In genomic region chr20:62386383-62387218, GRCh38 we compare ENCODE assay signal across 1 cellular context.
A peak's percentile ranks its signal among the peaks of the same experiment; 100 is the strongest.
TF ChIP-seq lines count a peak whose summit lies in the region.

RPS21 (plus strand) TSS chr20:62387103; CDS start chr20:62387339, 236 bp downstream.

TF ChIP-seq in HepG2, 621 proteins besides CTCF, POLR2A, EP300 and RAD21 (continued from another document and continues in another):
- TF ChIP-seq, protein P1, sequence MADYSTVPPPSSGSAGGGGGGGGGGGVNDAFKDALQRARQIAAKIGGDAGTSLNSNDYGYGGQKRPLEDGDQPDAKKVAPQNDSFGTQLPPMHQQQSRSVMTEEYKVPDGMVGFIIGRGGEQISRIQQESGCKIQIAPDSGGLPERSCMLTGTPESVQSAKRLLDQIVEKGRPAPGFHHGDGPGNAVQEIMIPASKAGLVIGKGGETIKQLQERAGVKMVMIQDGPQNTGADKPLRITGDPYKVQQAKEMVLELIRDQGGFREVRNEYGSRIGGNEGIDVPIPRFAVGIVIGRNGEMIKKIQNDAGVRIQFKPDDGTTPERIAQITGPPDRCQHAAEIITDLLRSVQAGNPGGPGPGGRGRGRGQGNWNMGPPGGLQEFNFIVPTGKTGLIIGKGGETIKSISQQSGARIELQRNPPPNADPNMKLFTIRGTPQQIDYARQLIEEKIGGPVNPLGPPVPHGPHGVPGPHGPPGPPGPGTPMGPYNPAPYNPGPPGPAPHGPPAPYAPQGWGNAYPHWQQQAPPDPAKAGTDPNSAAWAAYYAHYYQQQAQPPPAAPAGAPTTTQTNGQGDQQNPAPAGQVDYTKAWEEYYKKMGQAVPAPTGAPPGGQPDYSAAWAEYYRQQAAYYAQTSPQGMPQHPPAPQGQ (CRISPR knock-in tag; IDR thresholded peaks at IDR 0.05; ENCODE audit: borderline replicate concordance): 0 out of 2 replicates have a peak, but pooled peaks have one; percentile 61
- TF ChIP-seq, protein P2, sequence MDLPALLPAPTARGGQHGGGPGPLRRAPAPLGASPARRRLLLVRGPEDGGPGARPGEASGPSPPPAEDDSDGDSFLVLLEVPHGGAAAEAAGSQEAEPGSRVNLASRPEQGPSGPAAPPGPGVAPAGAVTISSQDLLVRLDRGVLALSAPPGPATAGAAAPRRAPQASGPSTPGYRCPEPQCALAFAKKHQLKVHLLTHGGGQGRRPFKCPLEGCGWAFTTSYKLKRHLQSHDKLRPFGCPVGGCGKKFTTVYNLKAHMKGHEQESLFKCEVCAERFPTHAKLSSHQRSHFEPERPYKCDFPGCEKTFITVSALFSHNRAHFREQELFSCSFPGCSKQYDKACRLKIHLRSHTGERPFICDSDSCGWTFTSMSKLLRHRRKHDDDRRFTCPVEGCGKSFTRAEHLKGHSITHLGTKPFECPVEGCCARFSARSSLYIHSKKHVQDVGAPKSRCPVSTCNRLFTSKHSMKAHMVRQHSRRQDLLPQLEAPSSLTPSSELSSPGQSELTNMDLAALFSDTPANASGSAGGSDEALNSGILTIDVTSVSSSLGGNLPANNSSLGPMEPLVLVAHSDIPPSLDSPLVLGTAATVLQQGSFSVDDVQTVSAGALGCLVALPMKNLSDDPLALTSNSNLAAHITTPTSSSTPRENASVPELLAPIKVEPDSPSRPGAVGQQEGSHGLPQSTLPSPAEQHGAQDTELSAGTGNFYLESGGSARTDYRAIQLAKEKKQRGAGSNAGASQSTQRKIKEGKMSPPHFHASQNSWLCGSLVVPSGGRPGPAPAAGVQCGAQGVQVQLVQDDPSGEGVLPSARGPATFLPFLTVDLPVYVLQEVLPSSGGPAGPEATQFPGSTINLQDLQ (CRISPR knock-in tag; IDR thresholded peaks at IDR 0.05): 0 out of 2 replicates have a peak, but pooled peaks have one; percentile 66
- no peak for TF ChIP-seq FIP1L1 (IDR thresholded peaks at IDR 0.05; ENCODE audit: borderline replicate concordance, insufficient read depth, low read depth, low read length)
- TF ChIP-seq MAFG (CRISPR knock-in tag; IDR thresholded peaks at IDR 0.05): peak; percentile 70
- TF ChIP-seq HOXD1 (CRISPR knock-in tag; IDR thresholded peaks at IDR 0.05): no peak
- no peak; the same call in 1 of the 2 replicates for TF ChIP-seq NR3C1 (CRISPR knock-in tag; IDR thresholded peaks at IDR 0.05)
- TF ChIP-seq NCOR1 (IDR thresholded peaks at IDR 0.05; ENCODE audit: borderline replicate concordance, low read length): no peak
- peak; percentile 84; the same call in 1 of the 2 replicates for TF ChIP-seq ZNF709 (CRISPR knock-in tag; IDR thresholded peaks at IDR 0.05)
- TF ChIP-seq ZNF784 (CRISPR knock-in tag; IDR thresholded peaks at IDR 0.05; ENCODE audit: borderline replicate concordance): no peak; the same call in 1 of the 2 replicates
- 0 out of 2 replicates have a peak, but pooled peaks have one; percentile 59 for TF ChIP-seq ZNF451 (CRISPR knock-in tag; IDR thresholded peaks at IDR 0.05)
- TF ChIP-seq REPIN1 (CRISPR knock-in tag; IDR thresholded peaks at IDR 0.05; ENCODE audit: borderline replicate concordance, low read depth): peak; percentile 65; the same call in 1 of the 2 replicates
- TF ChIP-seq ZNF136 (CRISPR knock-in tag; IDR thresholded peaks at IDR 0.05; ENCODE audit: low read depth): no peak
- no peak for TF ChIP-seq IKZF1 (IDR thresholded peaks at IDR 0.05)
- TF ChIP-seq ZFP90 (CRISPR knock-in tag; IDR thresholded peaks at IDR 0.05; ENCODE audit: borderline replicate concordance): peak; percentile 95
- TF ChIP-seq ETV5 (CRISPR knock-in tag; IDR thresholded peaks at IDR 0.05; ENCODE audit: borderline replicate concordance): peak; percentile 91
- no peak for TF ChIP-seq CCAR2 (optimal IDR thresholded peaks at IDR 0.05; ENCODE audit: low read depth, low read length)
- TF ChIP-seq MYPOP (CRISPR knock-in tag; IDR thresholded peaks at IDR 0.05): peak; percentile 71; the same call in 1 of the 2 replicates
- TF ChIP-seq ZNF569 (CRISPR knock-in tag; IDR thresholded peaks at IDR 0.05; ENCODE audit: borderline replicate concordance): no peak
- TF ChIP-seq, protein P3, sequence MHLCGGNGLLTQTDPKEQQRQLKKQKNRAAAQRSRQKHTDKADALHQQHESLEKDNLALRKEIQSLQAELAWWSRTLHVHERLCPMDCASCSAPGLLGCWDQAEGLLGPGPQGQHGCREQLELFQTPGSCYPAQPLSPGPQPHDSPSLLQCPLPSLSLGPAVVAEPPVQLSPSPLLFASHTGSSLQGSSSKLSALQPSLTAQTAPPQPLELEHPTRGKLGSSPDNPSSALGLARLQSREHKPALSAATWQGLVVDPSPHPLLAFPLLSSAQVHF (CRISPR knock-in tag; IDR thresholded peaks at IDR 0.05): peak; percentile 88
- TF ChIP-seq ZFP82 (CRISPR knock-in tag; IDR thresholded peaks at IDR 0.05; ENCODE audit: borderline replicate concordance): peak; percentile 4; the same call in 1 of the 2 replicates
- no peak for TF ChIP-seq ZFYVE20 (CRISPR knock-in tag; IDR thresholded peaks at IDR 0.05; ENCODE audit: borderline replicate concordance, low read depth)
- TF ChIP-seq NCOA1 (CRISPR knock-in tag; IDR thresholded peaks at IDR 0.05): no peak
- no peak for TF ChIP-seq HNF4G (IDR thresholded peaks at IDR 0.05; ENCODE audit: borderline replicate concordance, low read depth, low read length)
- TF ChIP-seq HNF4G (CRISPR knock-in tag; IDR thresholded peaks at IDR 0.05; ENCODE audit: borderline replicate concordance, low read depth): peak; percentile 84
- no peak for TF ChIP-seq ZNF577 (CRISPR knock-in tag; IDR thresholded peaks at IDR 0.05; ENCODE audit: borderline replicate concordance, low read depth)
- peak; percentile 90 for TF ChIP-seq HIVEP1 (CRISPR knock-in tag; IDR thresholded peaks at IDR 0.05)
- TF ChIP-seq ZNF225 (CRISPR knock-in tag; IDR thresholded peaks at IDR 0.05): peak; percentile 92
- no peak; the same call in 1 of the 2 replicates for TF ChIP-seq GLI4 (CRISPR knock-in tag; IDR thresholded peaks at IDR 0.05; ENCODE audit: borderline replicate concordance)
- peak; percentile 93; the same call in 1 of the 2 replicates for TF ChIP-seq ZNF318 (CRISPR knock-in tag; IDR thresholded peaks at IDR 0.05)
- TF ChIP-seq ZNF7 (CRISPR knock-in tag; IDR thresholded peaks at IDR 0.05): peak; percentile 40
- peak; percentile 67 for TF ChIP-seq MXD4 (CRISPR knock-in tag; IDR thresholded peaks at IDR 0.05)
- peak; percentile 93 for TF ChIP-seq TOPORS (CRISPR knock-in tag; IDR thresholded peaks at IDR 0.05)
- TF ChIP-seq LBX2 (CRISPR knock-in tag; IDR thresholded peaks at IDR 0.05; ENCODE audit: borderline replicate concordance): peak; percentile 88; the same call in 1 of the 2 replicates
- 0 out of 2 replicates have a peak, but pooled peaks have one; percentile 54 for TF ChIP-seq ZNF850 (CRISPR knock-in tag; conservative IDR thresholded peaks at IDR 0.05)
- TF ChIP-seq ZNF3 (CRISPR knock-in tag; IDR thresholded peaks at IDR 0.05): no peak
- peak; percentile 88 for TF ChIP-seq ZNF792 (CRISPR knock-in tag; IDR thresholded peaks at IDR 0.05)
- no peak for TF ChIP-seq ZNF207 (IDR thresholded peaks at IDR 0.05; ENCODE audit: borderline replicate concordance)
- no peak; the same call in 1 of the 2 replicates for TF ChIP-seq ZNF766 (CRISPR knock-in tag; IDR thresholded peaks at IDR 0.05; ENCODE audit: borderline replicate concordance)
- no peak for TF ChIP-seq ZNF326 (CRISPR knock-in tag; IDR thresholded peaks at IDR 0.05; ENCODE audit: borderline replicate concordance)
- TF ChIP-seq FOXK1 (CRISPR knock-in tag; IDR thresholded peaks at IDR 0.05; ENCODE audit: borderline replicate concordance, low read depth): peak; percentile 95
- TF ChIP-seq CREB1 (IDR thresholded peaks at IDR 0.05): peak; percentile 96
- peak; percentile 94 for TF ChIP-seq CREB1 (CRISPR knock-in tag; IDR thresholded peaks at IDR 0.05)
- peak; percentile 61; the same call in 1 of the 2 replicates for TF ChIP-seq MEIS2 (CRISPR knock-in tag; IDR thresholded peaks at IDR 0.05)
- TF ChIP-seq PITX1 (CRISPR knock-in tag; IDR thresholded peaks at IDR 0.05): peak; percentile 44
- TF ChIP-seq SATB2 (CRISPR knock-in tag; IDR thresholded peaks at IDR 0.05): no peak
- TF ChIP-seq RCOR2 (CRISPR knock-in tag; IDR thresholded peaks at IDR 0.05): no peak
- TF ChIP-seq, protein P4, sequence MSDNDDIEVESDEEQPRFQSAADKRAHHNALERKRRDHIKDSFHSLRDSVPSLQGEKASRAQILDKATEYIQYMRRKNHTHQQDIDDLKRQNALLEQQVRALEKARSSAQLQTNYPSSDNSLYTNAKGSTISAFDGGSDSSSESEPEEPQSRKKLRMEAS (IDR thresholded peaks at IDR 0.05): no peak; the same call in none of the 2 replicates
